Comparison of ENCODE assay signal across 23 cellular contexts in the genomic region with DNA sequence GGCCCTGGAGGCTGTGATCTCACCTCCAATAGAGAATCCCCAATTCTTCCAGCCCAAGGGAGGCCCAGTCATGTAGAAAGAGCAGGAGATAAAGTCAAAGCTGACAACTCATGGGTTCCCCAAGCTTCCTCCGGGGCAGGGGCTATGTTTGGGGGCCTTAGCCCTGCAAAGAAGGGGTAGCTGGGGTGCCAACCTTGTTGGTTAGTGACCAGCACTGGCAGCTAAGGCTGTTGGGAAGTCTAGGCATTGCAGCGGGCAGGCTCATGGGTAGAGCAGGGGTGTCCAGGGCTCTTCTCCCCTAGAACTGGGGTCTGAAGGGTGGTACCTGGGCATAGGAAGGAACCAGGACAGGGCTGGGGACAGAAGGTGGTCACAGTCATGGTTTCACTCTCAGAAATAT. TPM values are rescaled to one million over a fixed set of nuclear protein-coding genes. Genes with fewer than 3 reads are reported as not detected.
DNase-seq lines count a peak whose midpoint lies in the region; ATAC-seq, FAIRE-seq and TF ChIP-seq lines count a peak whose summit lies in the region.
"Had no signal": no experiment of that assay in that cellular context is flagged by ENCODE, and none has a peak within 500 bp of the region (broad histone marks: within the 10 kb centered on the region; RNA-seq: fewer than 3 reads in every experiment).

No MANE protein-coding gene starts in this region.

- H4K20me1 ChIP-seq in PC-9 (ENCODE audit: insufficient read depth) (no peaks in the 10 kb centered on the region), osteoblast (ENCODE audit: insufficient read depth, low read length) (no peaks in the 10 kb centered on the region)

- H3K4me1 ChIP-seq in A549 (peaks cover 42% of the 10 kb centered on the region), PC-9 (replicated peaks; ENCODE audit: insufficient read depth) (peaks cover 81% of the 10 kb centered on the region), right cardiac atrium (ENCODE audit: control insufficient read depth, insufficient read depth, low read length) (peaks cover 9% of the 10 kb centered on the region), osteoblast (ENCODE audit: insufficient read depth, low read length) (peaks cover 40% of the 10 kb centered on the region), prostate gland (replicated peaks) (peaks cover 6% of the 10 kb centered on the region)

- POLR2A ChIA-PET in A549 (lab: Yijun Ruan, JAX) (no interaction called here), PC-9 (lab: Charles Lee; ENCODE audit: unreplicated experiment) (no interaction called here)

- no peak for TF ChIP-seq RAD21 in A549 (conservative IDR thresholded peaks at IDR 0.05 in 1 of 2, IDR thresholded peaks at IDR 0.05 in 1 of 2)

- DNase-seq in A549 (ENCODE audit: low read depth in 1 of 2, low spot score in 1 of 2) (no peak), PC-9 (no peak), right cardiac atrium (peak in 1 of 3 donors; percentile 28), osteoblast (ENCODE audit: insufficient read length, low spot score, missing footprints) (no peak), retina (no peak), T-helper 1 cell (no peak), prostate gland (ENCODE audit: low spot score) (no peak)
- DNase-seq: activated CD4-positive, alpha-beta T cell treated with anti-CD3 and anti-CD28 coated beads, Interleukin-2, amount 50 U/mL, for 1 hour; amniotic stem cell; CD4-positive, CD25-positive, alpha-beta regulatory T cell; central memory CD4-positive, alpha-beta T cell; effector CD4-positive, alpha-beta T cell; GM23248; MG63; NCI-H146; NCI-H2171; NCI-H69; substantia nigra had no signal

- WGBS in A549 (ENCODE audit: missing lambda C conversion rate), result 87% methylated on average over 2 of the region's 2 CpGs
- WGBS in right cardiac atrium, result 96% methylated on average over 2 of the region's 2 CpGs
- WGBS in prostate gland, result 94% methylated on average over 2 of the region's 2 CpGs

- H3K36me3 ChIP-seq in PC-9 (ENCODE audit: low read depth) (peaks cover 40% of the 10 kb centered on the region), osteoblast (ENCODE audit: insufficient read depth, low read length) (peaks cover 56% of the 10 kb centered on the region), prostate gland (peaks cover 0 to 5% of the 10 kb centered on the region in 2 donors)
- H3K36me3 ChIP-seq: neutrophil had no signal

- TF ChIP-seq POLR2A in A549 (IDR thresholded peaks at IDR 0.05; ENCODE audit: low read length) (no peak), prostate gland (IDR thresholded peaks at IDR 0.05) (no peak)

- no peak for FAIRE-seq in A549 (lab: Jason Lieb, UNC)

- BruUV-seq in PC-9 (replicated peaks; lab: Mats Ljungman, UMichigan), result no TSS peak

- H3K27me3 ChIP-seq in PC-9 (ENCODE audit: insufficient read depth, low read depth), result no peaks in the 10 kb centered on the region
- no peaks in the 10 kb centered on the region for H3K27me3 ChIP-seq in right cardiac atrium (ENCODE audit: control insufficient read depth, insufficient read depth)
- no peaks in the 10 kb centered on the region for H3K27me3 ChIP-seq in osteoblast (ENCODE audit: insufficient read depth, low read length)
- no peaks in the 10 kb centered on the region for H3K27me3 ChIP-seq in prostate gland (replicated peaks; ENCODE audit: insufficient read depth)
- H3K27me3 ChIP-seq: gastroesophageal sphincter, MG63, neutrophil had no signal

- no peaks in the 10 kb centered on the region for H3K9me3 ChIP-seq in A549
- H3K9me3 ChIP-seq in PC-9 (ENCODE audit: insufficient read depth, low read depth), result no peaks in the 10 kb centered on the region
- no peaks in the 10 kb centered on the region for H3K9me3 ChIP-seq in right cardiac atrium (ENCODE audit: control insufficient read depth, low read length)
- H3K9me3 ChIP-seq in osteoblast (ENCODE audit: low read depth, low read length), result no peaks in the 10 kb centered on the region
- no peaks in the 10 kb centered on the region for H3K9me3 ChIP-seq in prostate gland
- H3K9me3 ChIP-seq: gastroesophageal sphincter, MG63, neutrophil had no signal

- no peak overlapping the region for H2AFZ ChIP-seq in PC-9
- no peak overlapping the region for H2AFZ ChIP-seq in osteoblast (ENCODE audit: low read length)
- H2AFZ ChIP-seq: GM23248 had no signal

- ATAC-seq in A549, result no peak
- ATAC-seq in right cardiac atrium, result no peak
- ATAC-seq in GM21737 (IDR thresholded peaks at IDR 0.05; ENCODE audit: unreplicated experiment), result no peak
- ATAC-seq: esophagus mucosa, gastroesophageal sphincter had no signal

- H3K27ac ChIP-seq in A549 (peak overlapping the region; percentile 34 to 82; a peak in 3 of 6 replicates), PC-9 (peak overlapping the region; percentile 97), right cardiac atrium (ENCODE audit: low read length) (peak overlapping the region; percentile 24), osteoblast (ENCODE audit: low read depth, low read length) (peak overlapping the region; percentile 63), prostate gland (no peak overlapping the region)
- H3K27ac ChIP-seq: GM23248, HL-60, neutrophil had no signal

- H3F3A ChIP-seq in PC-9 (ENCODE audit: insufficient read depth, low read depth), result peaks cover 91% of the 10 kb centered on the region

- H3K4me2 ChIP-seq in A549 (no peak overlapping the region), PC-9 (peak overlapping the region; percentile 69; the same call in 1 of the 2 replicates), osteoblast (ENCODE audit: insufficient read depth, low read length) (no peak overlapping the region)

- intact Hi-C loops in PC-9 (cut with micrococcal nuclease; ENCODE audit: unreplicated experiment) (no loop called here), right cardiac atrium (cut with DNase I) (loop anchor here in 1 of 4 donors (2.0 to 10.0 kb wide), 2 partner anchors 22 to 54 kb away; no protein-coding TSS in a partner anchor), prostate gland (cut with DNase I) (no loop called here)

- CTCF ChIA-PET in A549 (lab: Yijun Ruan, JAX) (interaction anchor here (1.0 to 7.7 kb wide), 6 partner anchors 10 to 93 kb away, joined by 3 to 57 read pairs (median 5); no protein-coding TSS in a partner anchor), PC-9 (lab: Charles Lee) (interaction anchor here (0.8 kb wide), 1 partner anchor 52 kb away, joined by 7 read pairs; no protein-coding TSS in a partner anchor)

- H3K79me2 ChIP-seq in PC-9 (ENCODE audit: low read depth) (peaks cover 7% of the 10 kb centered on the region; the same call in 1 of the 2 replicates), osteoblast (ENCODE audit: insufficient read depth, low read length) (no peaks in the 10 kb centered on the region)

- H3K9me2 ChIP-seq in PC-9 (ENCODE audit: insufficient read depth), result no peaks in the 10 kb centered on the region

- H3K4me3 ChIP-seq in A549, result no peak overlapping the region
- no peak overlapping the region for H3K4me3 ChIP-seq in PC-9
- H3K4me3 ChIP-seq in right cardiac atrium (ENCODE audit: low read length), result no peak overlapping the region
- no peak overlapping the region for H3K4me3 ChIP-seq in osteoblast (ENCODE audit: insufficient read depth, low read length)
- no peak overlapping the region for H3K4me3 ChIP-seq in prostate gland
- H3K4me3 ChIP-seq: gastroesophageal sphincter, GM23248, MG63 had no signal

- TF ChIP-seq EP300 in A549 (IDR thresholded peaks at IDR 0.05), result no peak

- TF ChIP-seq CTCF in A549 (IDR thresholded peaks at IDR 0.05) (no peak), PC-9 (conservative IDR thresholded peaks at IDR 0.05) (no peak), osteoblast (IDR thresholded peaks at IDR 0.05; ENCODE audit: extremely low read depth, low read depth, low read length) (no peak), prostate gland (IDR thresholded peaks at IDR 0.05) (no peak)

TF ChIP-seq in A549, 52 proteins besides CTCF, POLR2A, EP300 and RAD21:
- TF ChIP-seq, protein P1, sequence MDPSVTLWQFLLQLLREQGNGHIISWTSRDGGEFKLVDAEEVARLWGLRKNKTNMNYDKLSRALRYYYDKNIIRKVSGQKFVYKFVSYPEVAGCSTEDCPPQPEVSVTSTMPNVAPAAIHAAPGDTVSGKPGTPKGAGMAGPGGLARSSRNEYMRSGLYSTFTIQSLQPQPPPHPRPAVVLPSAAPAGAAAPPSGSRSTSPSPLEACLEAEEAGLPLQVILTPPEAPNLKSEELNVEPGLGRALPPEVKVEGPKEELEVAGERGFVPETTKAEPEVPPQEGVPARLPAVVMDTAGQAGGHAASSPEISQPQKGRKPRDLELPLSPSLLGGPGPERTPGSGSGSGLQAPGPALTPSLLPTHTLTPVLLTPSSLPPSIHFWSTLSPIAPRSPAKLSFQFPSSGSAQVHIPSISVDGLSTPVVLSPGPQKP (IDR thresholded peaks at IDR 0.05; ENCODE audit: low read depth, low read length), result no peak
- no peak for TF ChIP-seq MAZ (IDR thresholded peaks at IDR 0.05; ENCODE audit: borderline replicate concordance, low read depth, low read length)
- no peak for TF ChIP-seq HOXA7 (CRISPR knock-in tag; IDR thresholded peaks at IDR 0.05)

RNA-seq across cellular contexts. Expression of gene TGM2, which starts 36.4 kb away (rescaled TPM):
- polyA plus RNA-seq in A549 (2011; rRNA removed) (173 TPM in 2 replicates), A549 (2017; fragmentation: RNase III; extraction: RNeasy Plus Mini Kit Qiagen cat#74134 plus additional on column Dnase treatment) (348 to 469 TPM (median 441 TPM) in 3 replicates), right cardiac atrium (447 TPM)
- polyA plus RNA-seq in A549 (2012; cell fraction: cytosol; rRNA removed), result 164 and 192 TPM in 2 replicates
- polyA plus RNA-seq in A549 (2012; cell fraction: nucleus; rRNA removed), result 241 and 325 TPM in 2 replicates
- polyA minus RNA-seq in A549 (2011; rRNA and poly(A)+ RNA removed), result 181 and 216 TPM in 2 replicates
- total RNA-seq in PC-9 (2021) (286 and 333 TPM in 2 replicates), right cardiac atrium (1,000 to 10,000 TPM in 3 of 4 donors, 100 to 1,000 TPM in 1; 963 to 1,731 (median 1,257) TPM), osteoblast (78.2 and 137 TPM in 2 replicates), prostate gland (100 to 1,000 TPM in 1 of 2 donors, 10 to 100 TPM in 1; 39.6 to 157 TPM)
- total RNA-seq: CD4-positive, CD25-positive, alpha-beta regulatory T cell had no signal

Comparison
In these comparisons a context has a peak if more than half of its experiments do, and no peak if none do; other contexts are left out.
1. H3K27ac ChIP-seq: peak in A549 (2 of 2), PC-9 (single experiment), right cardiac atrium (single experiment) and osteoblast (single experiment); none in prostate gland (0 of 2).